ENCODE assay signal across 1 cellular context in the genomic region with DNA sequence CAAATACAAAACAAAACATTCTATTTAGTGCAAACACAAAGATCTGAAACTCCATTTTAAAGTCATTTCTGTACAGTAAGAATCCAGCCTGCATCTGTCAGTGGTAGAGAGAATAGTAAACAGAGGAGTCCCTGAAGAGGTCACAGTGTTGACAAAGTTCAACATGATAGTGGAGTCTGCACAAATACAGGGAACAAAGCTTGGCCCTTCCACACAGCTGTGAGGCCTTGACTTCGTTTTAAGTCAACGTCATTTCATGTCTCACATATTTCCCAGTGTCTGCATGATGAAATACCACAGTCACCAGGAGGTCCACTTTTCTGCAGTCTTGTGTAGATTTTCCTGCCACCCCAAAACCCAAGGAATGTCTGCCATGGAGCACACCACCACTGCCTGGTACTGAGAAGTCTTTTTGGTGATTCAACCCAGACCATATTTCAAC.
TF ChIP-seq lines count a peak whose summit lies in the region.

No MANE protein-coding gene starts in this region.

TF ChIP-seq in HepG2, 621 proteins besides CTCF, POLR2A, EP300 and RAD21 (continued from another document and continues in another):
- TF ChIP-seq USF2 (IDR thresholded peaks at IDR 0.05; ENCODE audit: low read depth, low read length) (no peak), USF2 (CRISPR knock-in tag; IDR thresholded peaks at IDR 0.05; ENCODE audit: borderline replicate concordance) (no peak), RCOR2 (CRISPR knock-in tag; IDR thresholded peaks at IDR 0.05) (no peak), ZNF124 (CRISPR knock-in tag; IDR thresholded peaks at IDR 0.05) (no peak; the same call in 1 of the 2 replicates), HOXD1 (CRISPR knock-in tag; IDR thresholded peaks at IDR 0.05) (peak; percentile 73; the same call in 1 of the 2 replicates), ZNF280B (CRISPR knock-in tag; IDR thresholded peaks at IDR 0.05; ENCODE audit: borderline replicate concordance) (no peak), DPF2 (CRISPR knock-in tag; IDR thresholded peaks at IDR 0.05; ENCODE audit: borderline replicate concordance, low read depth) (peak; percentile 78), SETDB1 (CRISPR knock-in tag; IDR thresholded peaks at IDR 0.05; ENCODE audit: borderline replicate concordance) (no peak), THYN1 (CRISPR knock-in tag; IDR thresholded peaks at IDR 0.05; ENCODE audit: borderline replicate concordance, low read depth) (no peak), ZNF224 (CRISPR knock-in tag; IDR thresholded peaks at IDR 0.05) (no peak), ZNF546 (CRISPR knock-in tag; conservative IDR thresholded peaks at IDR 0.05) (no peak), SPEN (CRISPR knock-in tag; IDR thresholded peaks at IDR 0.05; ENCODE audit: low read depth) (peak; percentile 60; the same call in 1 of the 2 replicates), LRRFIP1 (CRISPR knock-in tag; conservative IDR thresholded peaks at IDR 0.05) (no peak), SMC3 (IDR thresholded peaks at IDR 0.05; ENCODE audit: low read length) (0 out of 2 replicates have a peak, but pooled peaks have one; percentile 11), PAX8 (CRISPR knock-in tag; IDR thresholded peaks at IDR 0.05; ENCODE audit: borderline replicate concordance) (no peak), GABPB1 (CRISPR knock-in tag; IDR thresholded peaks at IDR 0.05) (no peak; the same call in 1 of the 2 replicates), CREB1 (IDR thresholded peaks at IDR 0.05) (peak; percentile 77), CREB1 (CRISPR knock-in tag; IDR thresholded peaks at IDR 0.05) (peak; percentile 86), NFYC (CRISPR knock-in tag; IDR thresholded peaks at IDR 0.05) (no peak), NKX3-1 (CRISPR knock-in tag; IDR thresholded peaks at IDR 0.05) (peak; percentile 70; the same call in 1 of the 2 replicates), CBFB (CRISPR knock-in tag; IDR thresholded peaks at IDR 0.05) (peak; percentile 65; the same call in 1 of the 2 replicates), XBP1 (CRISPR knock-in tag; IDR thresholded peaks at IDR 0.05) (peak; percentile 51; the same call in 1 of the 2 replicates), ZNF619 (CRISPR knock-in tag; IDR thresholded peaks at IDR 0.05) (no peak), BRCA1 (CRISPR knock-in tag; IDR thresholded peaks at IDR 0.05) (no peak), JUN (CRISPR knock-in tag; IDR thresholded peaks at IDR 0.05) (peak; percentile 54; the same call in 1 of the 2 replicates), ZSCAN20 (CRISPR knock-in tag; IDR thresholded peaks at IDR 0.05; ENCODE audit: borderline replicate concordance) (no peak), ZNF713 (CRISPR knock-in tag; IDR thresholded peaks at IDR 0.05) (no peak), SRF (IDR thresholded peaks at IDR 0.05; ENCODE audit: low read depth, low read length) (no peak), ZNF501 (CRISPR knock-in tag; IDR thresholded peaks at IDR 0.05) (0 out of 2 replicates have a peak, but pooled peaks have one; percentile 19), ZNF230 (CRISPR knock-in tag; IDR thresholded peaks at IDR 0.05) (no peak), ZBTB21 (CRISPR knock-in tag; IDR thresholded peaks at IDR 0.05) (peak; percentile 97), ZNF782 (CRISPR knock-in tag; IDR thresholded peaks at IDR 0.05; ENCODE audit: borderline replicate concordance) (no peak), ZNF775 (CRISPR knock-in tag; IDR thresholded peaks at IDR 0.05; ENCODE audit: borderline replicate concordance) (no peak), CCAR2 (optimal IDR thresholded peaks at IDR 0.05; ENCODE audit: low read depth, low read length) (no peak), HMG20B (CRISPR knock-in tag; conservative IDR thresholded peaks at IDR 0.05) (peak; percentile 65; the same call in 1 of the 2 replicates), HNRNPK (IDR thresholded peaks at IDR 0.05; ENCODE audit: low read depth, low read length, poor library complexity, severe bottlenecking) (no peak), HNRNPL (IDR thresholded peaks at IDR 0.05; ENCODE audit: low read depth, low read length) (no peak), ADNP (CRISPR knock-in tag; IDR thresholded peaks at IDR 0.05) (no peak), TBX2 (CRISPR knock-in tag; IDR thresholded peaks at IDR 0.05; ENCODE audit: borderline replicate concordance) (peak; percentile 74), HINFP (CRISPR knock-in tag; IDR thresholded peaks at IDR 0.05; ENCODE audit: low read depth) (no peak), ZNF570 (CRISPR knock-in tag; IDR thresholded peaks at IDR 0.05; ENCODE audit: borderline replicate concordance) (no peak), ZNF646 (CRISPR knock-in tag; IDR thresholded peaks at IDR 0.05) (peak; percentile 71; the same call in 1 of the 2 replicates), ZNF562 (CRISPR knock-in tag; IDR thresholded peaks at IDR 0.05; ENCODE audit: borderline replicate concordance) (no peak), HOXA7 (CRISPR knock-in tag; IDR thresholded peaks at IDR 0.05) (no peak)
- TF ChIP-seq, protein P1, sequence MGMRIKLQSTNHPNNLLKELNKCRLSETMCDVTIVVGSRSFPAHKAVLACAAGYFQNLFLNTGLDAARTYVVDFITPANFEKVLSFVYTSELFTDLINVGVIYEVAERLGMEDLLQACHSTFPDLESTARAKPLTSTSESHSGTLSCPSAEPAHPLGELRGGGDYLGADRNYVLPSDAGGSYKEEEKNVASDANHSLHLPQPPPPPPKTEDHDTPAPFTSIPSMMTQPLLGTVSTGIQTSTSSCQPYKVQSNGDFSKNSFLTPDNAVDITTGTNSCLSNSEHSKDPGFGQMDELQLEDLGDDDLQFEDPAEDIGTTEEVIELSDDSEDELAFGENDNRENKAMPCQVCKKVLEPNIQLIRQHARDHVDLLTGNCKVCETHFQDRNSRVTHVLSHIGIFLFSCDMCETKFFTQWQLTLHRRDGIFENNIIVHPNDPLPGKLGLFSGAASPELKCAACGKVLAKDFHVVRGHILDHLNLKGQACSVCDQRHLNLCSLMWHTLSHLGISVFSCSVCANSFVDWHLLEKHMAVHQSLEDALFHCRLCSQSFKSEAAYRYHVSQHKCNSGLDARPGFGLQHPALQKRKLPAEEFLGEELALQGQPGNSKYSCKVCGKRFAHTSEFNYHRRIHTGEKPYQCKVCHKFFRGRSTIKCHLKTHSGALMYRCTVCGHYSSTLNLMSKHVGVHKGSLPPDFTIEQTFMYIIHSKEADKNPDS (CRISPR knock-in tag; IDR thresholded peaks at IDR 0.05) = no peak
- TF ChIP-seq, protein P2, sequence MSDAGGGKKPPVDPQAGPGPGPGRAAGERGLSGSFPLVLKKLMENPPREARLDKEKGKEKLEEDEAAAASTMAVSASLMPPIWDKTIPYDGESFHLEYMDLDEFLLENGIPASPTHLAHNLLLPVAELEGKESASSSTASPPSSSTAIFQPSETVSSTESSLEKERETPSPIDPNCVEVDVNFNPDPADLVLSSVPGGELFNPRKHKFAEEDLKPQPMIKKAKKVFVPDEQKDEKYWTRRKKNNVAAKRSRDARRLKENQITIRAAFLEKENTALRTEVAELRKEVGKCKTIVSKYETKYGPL (CRISPR knock-in tag; IDR thresholded peaks at IDR 0.05) = no peak
